8 cellular contexts compared by ENCODE assay signal in the genomic region with DNA sequence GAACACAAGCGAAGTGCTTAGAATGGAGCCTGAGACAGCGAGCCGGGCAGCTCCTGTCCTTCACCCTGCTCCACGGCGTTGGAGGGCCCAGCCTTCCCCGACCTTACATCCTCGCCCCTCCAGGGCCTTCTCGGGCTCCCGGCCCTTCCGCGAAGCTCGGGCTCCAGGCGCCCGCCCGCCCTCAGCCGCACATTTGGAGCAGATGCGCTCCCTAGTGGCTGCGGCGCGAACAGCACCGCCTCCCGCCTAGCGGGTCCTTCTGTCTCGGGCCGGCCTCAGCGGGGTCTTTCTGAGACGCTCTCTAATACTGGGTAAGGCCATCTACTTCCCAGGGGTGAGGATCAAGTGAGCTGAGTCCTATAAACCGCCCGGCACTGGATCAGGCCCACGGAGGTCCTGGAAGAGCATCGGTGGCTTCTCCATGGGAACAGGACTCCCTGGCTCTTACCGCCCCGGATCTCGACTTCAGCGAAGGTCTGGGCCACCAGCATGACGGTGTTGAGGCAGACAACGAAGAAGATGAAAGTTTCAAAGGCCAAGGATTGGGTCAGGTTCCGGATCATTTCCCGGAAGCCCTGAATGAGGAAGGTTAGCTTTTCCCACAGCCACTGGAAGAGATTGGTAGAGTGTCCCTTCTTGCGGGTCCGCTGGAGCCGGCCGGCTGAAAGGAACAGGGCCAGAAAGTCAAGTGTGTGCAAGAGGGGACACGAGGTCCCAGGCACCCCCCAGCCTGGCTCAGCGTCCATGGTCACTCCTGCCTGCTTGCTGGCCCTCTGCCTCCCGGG. TPM values are rescaled to one million over a fixed set of nuclear protein-coding genes. Genes with fewer than 3 reads are reported as not detected.
A peak's percentile ranks its signal among the peaks of the same experiment; 100 is the strongest.
DNase-seq lines count a peak whose midpoint lies in the region; ATAC-seq, FAIRE-seq and TF ChIP-seq lines count a peak whose summit lies in the region.

No MANE protein-coding gene starts in this region.

- H3K9me3 Mint-ChIP-seq in astrocyte (ENCODE audit: unreplicated experiment) = peaks cover 2% of the 10 kb centered on the region

- H3K4me3 ChIP-seq in astrocyte (ENCODE audit: insufficient read depth, low read depth, low read length) = no peak overlapping the region
- H3K4me3 ChIP-seq in small intestine (ENCODE audit: low read depth in 1 of 2, low read length in 2 of 2) = no peak overlapping the region

- no peak overlapping the region for H3K27ac Mint-ChIP-seq in astrocyte (ENCODE audit: unreplicated experiment)

- H3K27ac ChIP-seq in astrocyte (ENCODE audit: low read depth, low read length) (no peak overlapping the region), small intestine (ENCODE audit: low read depth in 1 of 2, low read length in 1 of 2) (no peak overlapping the region)

- no peaks in the 10 kb centered on the region for H3K36me3 Mint-ChIP-seq in astrocyte (ENCODE audit: low read depth, unreplicated experiment)

- H3K27me3 Mint-ChIP-seq in astrocyte (ENCODE audit: low read depth, unreplicated experiment) = peaks cover 13% of the 10 kb centered on the region

- 15 to 20% (median 19%) methylated on average over 46 of the region's 46 CpGs for WGBS in small intestine, 3 donors

- TF ChIP-seq CTCF in GM10266 (IDR thresholded peaks at IDR 0.05; ENCODE audit: control insufficient read depth, insufficient read depth, low read depth, missing control alignments) (peak; percentile 98), astrocyte (IDR thresholded peaks at IDR 0.05; ENCODE audit: insufficient read depth, low read depth, low read length) (peak; percentile 70)

- H3K9ac ChIP-seq in astrocyte (ENCODE audit: low read length) = no peak overlapping the region

- H3K4me2 ChIP-seq in astrocyte (ENCODE audit: low read length) = peak overlapping the region; percentile 51

- H3K4me3 Mint-ChIP-seq in astrocyte (ENCODE audit: unreplicated experiment) = peak overlapping the region; percentile 54

- DNase-seq in GM10266 (ENCODE audit: extremely low spot score) (peak; percentile 91), NAMALWA (ENCODE audit: low spot score) (peak; percentile 82), T-helper 9 cell (peak; percentile 77), astrocyte (ENCODE audit: low read depth) (no peak), hypothalamus (lab: John Stamatoyannopoulos, UW) (peak in 39 of 51 donors; percentile 5 to 76 (median 31)), small intestine (peak; percentile 47)

- H2AFZ ChIP-seq in astrocyte (ENCODE audit: low read depth, low read length) = peak overlapping the region; percentile 82

- FAIRE-seq in astrocyte (lab: Jason Lieb, UNC) (no peak), small intestine (lab: Jason Lieb, UNC) (no peak)

- peaks cover 3% of the 10 kb centered on the region for H3K4me1 Mint-ChIP-seq in astrocyte (ENCODE audit: low read depth, unreplicated experiment)

- H3K27me3 ChIP-seq in astrocyte (ENCODE audit: insufficient read depth, low read length) (no peaks in the 10 kb centered on the region), small intestine (ENCODE audit: control insufficient read depth in 2 of 2, insufficient read depth in 2 of 2, low read length in 2 of 2) (no peaks in the 10 kb centered on the region)

- no peaks in the 10 kb centered on the region for H3K36me3 ChIP-seq in astrocyte (ENCODE audit: insufficient read depth, low read length)
- H3K36me3 ChIP-seq in small intestine (ENCODE audit: control insufficient read depth in 2 of 2, insufficient read depth in 2 of 2, low read length in 2 of 2) = no peaks in the 10 kb centered on the region

- H4K20me1 ChIP-seq in astrocyte (ENCODE audit: insufficient read depth, low read length) = no peaks in the 10 kb centered on the region

- ATAC-seq in HG02852 (IDR thresholded peaks at IDR 0.05; ENCODE audit: unreplicated experiment) = no peak
- no peak for ATAC-seq in GM21786 (IDR thresholded peaks at IDR 0.05; ENCODE audit: unreplicated experiment)

- H3K79me2 ChIP-seq in astrocyte (ENCODE audit: insufficient read depth, low read length) = no peaks in the 10 kb centered on the region

- H3K4me1 ChIP-seq in astrocyte (ENCODE audit: insufficient read depth, low read length) = peaks cover 13% of the 10 kb centered on the region
- no peaks in the 10 kb centered on the region for H3K4me1 ChIP-seq in small intestine (ENCODE audit: control insufficient read depth in 2 of 2, insufficient read depth in 1 of 2, low read depth in 1 of 2, low read length in 1 of 2)

- H3K9me3 ChIP-seq in astrocyte (ENCODE audit: insufficient read depth, low read depth, low read length) = no peaks in the 10 kb centered on the region
- H3K9me3 ChIP-seq in small intestine (ENCODE audit: control insufficient read depth, low read depth) = no peaks in the 10 kb centered on the region

RNA-seq across cellular contexts. Expression of gene CATSPER1, which starts 3.7 kb away (rescaled TPM):
- 0.45 TPM in 1 of 2 replicates, not detected in the other for total RNA-seq in astrocyte
- under 1 TPM in 1 of 3 donors, not detected in 2; 0.04 TPM for polyA plus RNA-seq in small intestine

RNA-seq across cellular contexts. Expression of gene CST6, which starts 10.8 kb away (rescaled TPM):
- not detected in 2 replicates for total RNA-seq in astrocyte
- polyA plus RNA-seq in small intestine = not detected

RNA-seq across cellular contexts. Expression of gene BANF1, which starts 20.3 kb away (rescaled TPM):
- 158 and 180 TPM in 2 replicates for total RNA-seq in astrocyte
- polyA plus RNA-seq in small intestine = 100 to 1,000 TPM in 1 of 3 donors, 10 to 100 TPM in 2; 80.0 to 193 (median 95.1) TPM

RNA-seq across cellular contexts. Expression of gene EIF1AD, which starts 20.6 kb away (rescaled TPM):
- total RNA-seq in astrocyte = 35.9 and 42.7 TPM in 2 replicates
- polyA plus RNA-seq in small intestine = 10 to 100 TPM; 14.8 to 19.8 (median 19.7) TPM

RNA-seq across cellular contexts. Expression of gene GAL3ST3, which starts 26.4 kb away (rescaled TPM):
- total RNA-seq in astrocyte = 0.46 and 0.61 TPM in 2 replicates
- under 1 TPM in 1 of 3 donors, not detected in 2; 0.12 TPM for polyA plus RNA-seq in small intestine
